35 cellular contexts compared by ENCODE assay signal in the genomic region with DNA sequence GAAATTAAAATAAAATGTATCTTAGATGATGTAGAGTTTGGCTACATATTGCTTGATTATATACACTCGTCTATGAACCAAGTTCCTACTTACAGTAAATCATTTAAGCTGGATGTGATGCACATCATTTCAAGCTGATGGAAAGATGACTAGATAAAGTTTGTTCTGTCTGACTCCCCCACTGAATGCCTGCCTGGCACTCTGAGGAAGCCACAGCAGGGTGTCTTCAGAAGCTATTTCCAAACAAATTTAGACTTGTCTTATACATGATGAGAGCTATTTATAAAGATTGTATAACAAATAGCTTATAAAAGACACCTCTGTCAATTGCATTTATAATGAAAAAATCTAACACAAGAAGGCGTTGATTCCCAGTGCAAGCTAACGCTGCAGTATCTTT.
"Had no signal": no experiment of that assay in that cellular context is flagged by ENCODE, and none has a peak within 500 bp of the region (broad histone marks: within the 10 kb centered on the region; RNA-seq: fewer than 3 reads in every experiment).

No MANE protein-coding gene starts in this region.

- H3K36me3 ChIP-seq: adrenal gland, brain microvascular endothelial cell, breast epithelium had no signal

- ATAC-seq: activated CD4-positive, CD25-positive, alpha-beta regulatory T cell treated with anti-CD3 and anti-CD28 coated beads, Interleukin-2, amount 50 U/mL, for 24 hours; activated CD8-positive, alpha-beta T cell treated with anti-CD3 and anti-CD28 coated beads for 36 hours; activated naive CD4-positive, alpha-beta T cell treated with anti-CD3 and anti-CD28 coated beads, Interleukin-2, amount 50 U/mL, for 72 hours; activated T-cell treated with anti-CD3 and anti-CD28 coated beads, Interleukin-2, amount 50 U/mL, for 4 hours; activated T-cell treated with anti-CD3 and anti-CD28 coated beads, Interleukin-2, amount 50 U/mL, for 72 hours; activated T-helper 17 cell treated with anti-CD3 and anti-CD28 coated beads, Interleukin-2, amount 50 U/mL, for 72 hours; body of pancreas had no signal

- H3K27ac ChIP-seq: adrenal gland, body of pancreas, brain microvascular endothelial cell, breast epithelium, VCaP had no signal

- H3K27me3 Mint-ChIP-seq: activated CD4-positive, alpha-beta memory T cell treated with anti-CD3 and anti-CD28 coated beads for 36 hours; activated CD4-positive, alpha-beta T cell treated with anti-CD3 and anti-CD28 coated beads, Interleukin-2, amount 10 ng/mL, durations not matched to agents 24 days and 14 days; activated CD8-positive, alpha-beta T cell treated with anti-CD3 and anti-CD28 coated beads for 36 hours; activated naive CD8-positive, alpha-beta T cell treated with anti-CD3 and anti-CD28 coated beads for 36 hours; activated T-helper 17 cell treated with anti-CD3 and anti-CD28 coated beads, Interleukin-2, amount 50 U/mL, for 72 hours had no signal

- DNase-seq: activated CD4-positive, alpha-beta memory T cell treated with anti-CD3 and anti-CD28 coated beads for 36 hours; activated CD4-positive, alpha-beta T cell treated with anti-CD3 and anti-CD28 coated beads for 4 hours; activated CD4-positive, alpha-beta T cell treated with anti-CD3 and anti-CD28 coated beads, Interleukin-2, amount 10 ng/mL, durations not matched to agents 24 days and 14 days; activated CD4-positive, alpha-beta T cell treated with anti-CD3 and anti-CD28 coated beads, Interleukin-2, amount 50 U/mL, for 1 hour; activated CD4-positive, alpha-beta T cell treated with anti-CD3 and anti-CD28 coated beads, Interleukin-2, amount 50 U/mL, for 4 hours; activated CD4-positive, CD25-positive, alpha-beta regulatory T cell; activated CD8-positive, alpha-beta memory T cell treated with anti-CD3 and anti-CD28 coated beads, Interleukin-2, amount 50 U/mL, for 4 hours; activated CD8-positive, alpha-beta T cell treated with anti-CD3 and anti-CD28 coated beads for 36 hours; activated effector memory CD4-positive, alpha-beta T cell treated with anti-CD3 and anti-CD28 coated beads, Interleukin-2, amount 50 U/mL, for 16 hours; activated gamma-delta T cell treated with Interleukin-2 at 50 U/mL for 16 hours; activated naive CD4-positive, alpha-beta T cell; activated naive CD4-positive, alpha-beta T cell treated with anti-CD3 and anti-CD28 coated beads for 36 hours; activated naive CD4-positive, alpha-beta T cell treated with anti-CD3 and anti-CD28 coated beads, Interleukin-2, amount 50 U/mL, for 16 hours; activated naive CD8-positive, alpha-beta T cell treated with anti-CD3 and anti-CD28 coated beads for 36 hours; activated T-cell treated with anti-CD3 and anti-CD28 coated beads for 4 hours; activated T-cell treated with anti-CD3 and anti-CD28 coated beads, Interleukin-2, amount 50 U/mL, for 1 hour; activated T-cell treated with anti-CD3 and anti-CD28 coated beads, Interleukin-2, amount 50 U/mL, for 4 hours; activated T-cell treated with anti-CD3 and anti-CD28 coated beads, Interleukin-2, amount 50 U/mL, for 72 hours; adrenal gland; amniotic stem cell; aorta; body of pancreas; brain microvascular endothelial cell; central memory CD4-positive, alpha-beta T cell; T-helper 1 cell; T-helper 2 cell; T-helper 9 cell had no signal

- H3K4me1 Mint-ChIP-seq: activated CD4-positive, alpha-beta T cell treated with anti-CD3 and anti-CD28 coated beads, Interleukin-2, amount 10 ng/mL, durations not matched to agents 24 days and 14 days; activated naive CD8-positive, alpha-beta T cell treated with anti-CD3 and anti-CD28 coated beads for 36 hours; activated T-helper 17 cell treated with anti-CD3 and anti-CD28 coated beads, Interleukin-2, amount 50 U/mL, for 72 hours had no signal

- H3K4me3 Mint-ChIP-seq: activated CD4-positive, alpha-beta memory T cell treated with anti-CD3 and anti-CD28 coated beads for 36 hours; activated CD4-positive, alpha-beta T cell treated with anti-CD3 and anti-CD28 coated beads, Interleukin-2, amount 10 ng/mL, durations not matched to agents 24 days and 14 days; activated CD8-positive, alpha-beta T cell treated with anti-CD3 and anti-CD28 coated beads for 36 hours; activated naive CD4-positive, alpha-beta T cell treated with anti-CD3 and anti-CD28 coated beads for 36 hours; activated naive CD8-positive, alpha-beta T cell treated with anti-CD3 and anti-CD28 coated beads for 36 hours; activated T-cell treated with anti-CD3 and anti-CD28 coated beads, Interleukin-2, amount 50 U/mL, for 4 hours; activated T-cell treated with anti-CD3 and anti-CD28 coated beads, Interleukin-2, amount 50 U/mL, for 72 hours; activated T-helper 1 cell treated with anti-CD3 and anti-CD28 coated beads, Interleukin-12 subunit alpha, Interleukin-12 subunit beta, Interleukin-2, Interleukin-4 antibody, amounts not matched to agents 30 ng/mL and 10 ng/mL and 1 ng/mL, durations not matched to agents 14 hours and 24 hours and 36 hours; activated T-helper 17 cell treated with anti-CD3 and anti-CD28 coated beads, Interleukin-2, amount 50 U/mL, for 72 hours; T-helper 1 cell treated with Interleukin-12 subunit alpha and Interleukin-12 subunit beta and Interleukin-4 antibody, amounts not matched to agents 30 μg/mL and 1 μg/mL, for 36 hours; T-helper 2 cell treated with Interferon-gamma antibody and Interleukin-4, amounts not matched to agents 5 μg/mL and 100 μg/mL, for 36 hours had no signal

- H3K27me3 ChIP-seq: adrenal gland, body of pancreas, brain microvascular endothelial cell, breast epithelium had no signal

- H3K27ac Mint-ChIP-seq: activated CD4-positive, alpha-beta memory T cell treated with anti-CD3 and anti-CD28 coated beads for 36 hours; activated CD4-positive, alpha-beta T cell treated with anti-CD3 and anti-CD28 coated beads, Interleukin-2, amount 10 ng/mL, durations not matched to agents 24 days and 14 days; activated CD8-positive, alpha-beta T cell treated with anti-CD3 and anti-CD28 coated beads for 36 hours; activated naive CD4-positive, alpha-beta T cell treated with anti-CD3 and anti-CD28 coated beads for 36 hours; activated naive CD4-positive, alpha-beta T cell treated with anti-CD3 and anti-CD28 coated beads, Interleukin-2, amount 50 U/mL, for 72 hours; activated naive CD8-positive, alpha-beta T cell treated with anti-CD3 and anti-CD28 coated beads for 36 hours; activated T-cell treated with anti-CD3 and anti-CD28 coated beads, Interleukin-2, amount 50 U/mL, for 72 hours; activated T-helper 1 cell treated with anti-CD3 and anti-CD28 coated beads, Interleukin-12 subunit alpha, Interleukin-12 subunit beta, Interleukin-2, Interleukin-4 antibody, amounts not matched to agents 30 ng/mL and 10 ng/mL and 1 ng/mL, durations not matched to agents 14 hours and 24 hours and 36 hours; activated T-helper 17 cell treated with anti-CD3 and anti-CD28 coated beads, Interleukin-2, amount 50 U/mL, for 72 hours; T-helper 1 cell treated with Interleukin-12 subunit alpha and Interleukin-12 subunit beta and Interleukin-4 antibody, amounts not matched to agents 30 μg/mL and 1 μg/mL, for 36 hours; T-helper 2 cell treated with Interferon-gamma antibody and Interleukin-4, amounts not matched to agents 5 μg/mL and 100 μg/mL, for 36 hours had no signal

- H3K4me3 ChIP-seq: adrenal gland, body of pancreas, breast epithelium had no signal

- H3K9me3 ChIP-seq: adrenal gland, body of pancreas, breast epithelium had no signal

- H3K9me3 Mint-ChIP-seq: activated CD4-positive, alpha-beta memory T cell treated with anti-CD3 and anti-CD28 coated beads for 36 hours; activated CD4-positive, alpha-beta T cell treated with anti-CD3 and anti-CD28 coated beads, Interleukin-2, amount 10 ng/mL, durations not matched to agents 24 days and 14 days; activated T-helper 1 cell treated with anti-CD3 and anti-CD28 coated beads, Interleukin-12 subunit alpha, Interleukin-12 subunit beta, Interleukin-2, Interleukin-4 antibody, amounts not matched to agents 30 ng/mL and 10 ng/mL and 1 ng/mL, durations not matched to agents 14 hours and 24 hours and 36 hours; T-helper 1 cell treated with Interleukin-12 subunit alpha and Interleukin-12 subunit beta and Interleukin-4 antibody, amounts not matched to agents 30 μg/mL and 1 μg/mL, for 36 hours; T-helper 2 cell treated with Interferon-gamma antibody and Interleukin-4, amounts not matched to agents 5 μg/mL and 100 μg/mL, for 36 hours had no signal

- H3K4me1 ChIP-seq: adrenal gland, body of pancreas, breast epithelium had no signal

- H3K36me3 Mint-ChIP-seq: activated CD4-positive, alpha-beta memory T cell treated with anti-CD3 and anti-CD28 coated beads for 36 hours; activated naive CD4-positive, alpha-beta T cell treated with anti-CD3 and anti-CD28 coated beads, Interleukin-2, amount 50 U/mL, for 72 hours; activated naive CD8-positive, alpha-beta T cell treated with anti-CD3 and anti-CD28 coated beads for 36 hours had no signal
